In genomic region chr10:119821172-119821571, GRCh38 we compare ENCODE assay signal across 1 cellular context.
TF ChIP-seq lines count a peak whose summit lies in the region.

No MANE protein-coding gene starts in this region.

TF ChIP-seq in GM23338, 12 proteins besides CTCF, POLR2A, EP300 and RAD21:
- TF ChIP-seq ZNF462 (CRISPR knock-in tag; IDR thresholded peaks at IDR 0.05) (no peak), STAT1 (IDR thresholded peaks at IDR 0.05; ENCODE audit: unreplicated experiment) (no peak), REST (IDR thresholded peaks at IDR 0.05; ENCODE audit: unreplicated experiment) (no peak), EZH2phosphoT487 (IDR thresholded peaks at IDR 0.05; ENCODE audit: unreplicated experiment) (no peak), ETS1 (IDR thresholded peaks at IDR 0.05) (no peak)
